In genomic region chr17:39400547-39401411, GRCh38 we compare ENCODE assay signal across 1 cellular context.
TF ChIP-seq lines count a peak whose summit lies in the region.

No MANE protein-coding gene starts in this region.

TF ChIP-seq in WTC11, 78 proteins besides CTCF, POLR2A, EP300 and RAD21 (continued from another document):
- TF ChIP-seq CDX4 (CRISPR knock-in tag; IDR thresholded peaks at IDR 0.05; ENCODE audit: borderline replicate concordance): no peak
